ENCODE assay signal across 1 cellular context in the genomic region with DNA sequence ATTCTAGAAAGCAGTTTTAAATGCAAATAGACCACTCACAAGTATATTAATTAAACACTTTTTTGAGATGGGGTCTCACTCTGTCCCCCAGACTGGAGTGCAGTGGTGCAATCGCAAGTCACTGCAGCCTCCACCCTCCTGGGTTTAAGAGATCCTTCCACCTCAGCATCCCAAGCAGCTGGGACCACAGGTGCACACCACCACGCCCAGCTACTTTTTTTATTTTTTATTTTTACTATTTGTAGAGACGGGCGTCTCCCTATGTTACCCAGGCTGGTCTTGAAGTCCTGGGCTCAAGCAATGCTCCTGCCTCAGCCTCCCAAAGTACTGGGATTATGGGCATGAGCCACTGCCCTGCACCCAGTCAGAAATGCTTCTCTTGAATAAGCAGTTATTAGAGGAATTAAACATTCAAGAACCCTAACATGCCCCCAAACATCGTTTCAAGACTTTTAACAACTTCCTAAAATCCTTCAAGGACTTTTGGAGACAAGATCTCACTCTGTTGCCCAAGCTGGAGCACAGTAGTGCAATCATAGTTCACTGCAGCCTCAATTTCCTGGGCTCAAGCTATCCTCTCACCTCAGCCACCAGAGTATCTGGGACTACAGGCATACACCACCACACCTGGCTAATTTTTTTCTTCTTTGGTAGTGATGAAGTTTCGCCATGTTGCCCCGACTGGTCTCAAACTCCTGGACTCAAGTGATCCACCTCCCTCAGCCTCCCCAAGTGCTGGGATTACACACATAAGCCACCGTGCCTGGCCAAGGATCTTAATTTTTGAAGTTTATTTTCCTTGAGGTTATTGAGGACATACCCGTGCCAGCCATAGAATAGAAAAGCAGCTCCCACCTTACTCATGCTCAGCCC.
TF ChIP-seq lines count a peak whose summit lies in the region.

No MANE protein-coding gene starts in this region.

TF ChIP-seq in HCT116, 20 proteins besides CTCF, POLR2A, EP300 and RAD21:
- TF ChIP-seq POLR2AphosphoS5 (IDR thresholded peaks at IDR 0.05; ENCODE audit: low read depth, low read length) = peak; percentile 26; the same call in 1 of the 2 replicates
- TF ChIP-seq ELF1 (IDR thresholded peaks at IDR 0.05; ENCODE audit: borderline replicate concordance, low read depth) = no peak
- TF ChIP-seq SIN3A (IDR thresholded peaks at IDR 0.05; ENCODE audit: low read depth) = no peak
